8 cellular contexts compared by ENCODE assay signal in genomic region chr9:21995652-21996275, GRCh38. TPM values are rescaled to one million over a fixed set of nuclear protein-coding genes. Genes with fewer than 3 reads are reported as not detected.
DNase-seq lines count a peak whose midpoint lies in the region; ATAC-seq and TF ChIP-seq lines count a peak whose summit lies in the region.

No MANE protein-coding gene starts in this region.

- H3K27me3 ChIP-seq in lung (ENCODE audit: control insufficient read depth, insufficient read depth) = no peaks in the 10 kb centered on the region

- peaks cover 0 to 2% of the 10 kb centered on the region in 2 donors for H3K9me3 ChIP-seq in lung (ENCODE audit: control insufficient read depth in 2 of 2, insufficient read depth in 1 of 2, low read length in 1 of 2)

- H3K27ac ChIP-seq in lung (ENCODE audit: low read depth in 1 of 2, low read length in 1 of 2) (peak overlapping the region in 1 of 2 donors; percentile 91), temporal lobe (ENCODE audit: low read depth, low read length) (peak overlapping the region; percentile 61)

- WGBS in lung, 2 donors = 4 to 12% methylated on average over 51 of the region's 51 CpGs

- peaks cover 0 to 11% of the 10 kb centered on the region in 2 donors for H3K4me1 ChIP-seq in lung (ENCODE audit: control insufficient read depth in 2 of 2, insufficient read depth in 2 of 2, low read length in 2 of 2)

- no peaks in the 10 kb centered on the region for H3K36me3 ChIP-seq in lung (ENCODE audit: control insufficient read depth in 2 of 2, insufficient read depth in 2 of 2, low read length in 2 of 2)

- no peak for DNase-seq in HFF-Myc (ENCODE audit: extremely low read depth, low read depth)
- DNase-seq in RPMI8226 = peak; percentile 59
- DNase-seq in ecto neural progenitor cell (ENCODE audit: low spot score) = peak; percentile 77
- peak; percentile 36 for DNase-seq in lung (ENCODE audit: low spot score)
- DNase-seq in NCI-H2081 treated with DMSO at 0.1 percent for 48 hours (lab: John Stamatoyannopoulos, UW) = no peak

- H3K4me3 ChIP-seq in HFF-Myc (replicated peaks; ENCODE audit: low read depth, low read length) = peak overlapping the region; percentile 93
- H3K4me3 ChIP-seq in lung = peak overlapping the region; percentile 90

- ATAC-seq in lung (ENCODE audit: insufficient read depth, low FRiP score) = peak; percentile 31
- no peak for ATAC-seq in HG02870 (IDR thresholded peaks at IDR 0.05; ENCODE audit: unreplicated experiment)

- peak; percentile 40; the same call in 1 of the 2 replicates for TF ChIP-seq CTCF in GM12874 (IDR thresholded peaks at IDR 0.05; ENCODE audit: insufficient read depth, low read depth, low read length)
- peak; percentile 26 for TF ChIP-seq CTCF in HFF-Myc (IDR thresholded peaks at IDR 0.05; ENCODE audit: low read depth, low read length, missing control alignments)
- peak; percentile 7 for TF ChIP-seq CTCF in lung (IDR thresholded peaks at IDR 0.05; ENCODE audit: control extremely low read depth, extremely low read depth)

RNA-seq across cellular contexts. Expression of gene CDKN2B-AS1, which starts 1.2 kb away (rescaled TPM):
- 1 to 10 TPM in 1 of 2 donors, under 1 TPM in 1; 0.57 to 1.2 TPM for total RNA-seq in lung
- polyA plus RNA-seq in lung = under 1 TPM; 0.32 to 0.61 TPM
- total RNA-seq in temporal lobe = 0.25 TPM

RNA-seq across cellular contexts. Expression of gene CDKN2A, which starts 1.6 kb away (rescaled TPM):
- total RNA-seq in lung = 1 to 10 TPM in 1 of 2 donors, under 1 TPM in 1; 0.54 to 4.8 TPM
- polyA plus RNA-seq in lung = 1 to 10 TPM; 1.0 to 1.2 TPM
- 1.5 TPM for total RNA-seq in temporal lobe

RNA-seq across cellular contexts. Expression of gene CDKN2B, which starts 13.3 kb away (rescaled TPM):
- 10 to 100 TPM in 1 of 2 donors, 1 to 10 TPM in 1; 5.5 to 16.1 TPM for total RNA-seq in lung
- 10 to 100 TPM in 1 of 2 donors, 1 to 10 TPM in 1; 9.3 to 13.1 TPM for polyA plus RNA-seq in lung
- total RNA-seq in temporal lobe = 0.25 TPM

Comparison
In these comparisons a context has a peak if more than half of its experiments do, and no peak if none do; other contexts are left out.
1. DNase-seq: peak in RPMI8226 (single experiment), ecto neural progenitor cell (single experiment) and lung (single experiment); none in HFF-Myc (single experiment) and NCI-H2081 treated with DMSO at 0.1 percent for 48 hours (single experiment).
2. Peak in every context shown above with its lines, with median percentiles within 50 percentile points of each other: CTCF ChIP-seq.